Comparison of ENCODE assay signal across 22 cellular contexts in the genomic region with DNA sequence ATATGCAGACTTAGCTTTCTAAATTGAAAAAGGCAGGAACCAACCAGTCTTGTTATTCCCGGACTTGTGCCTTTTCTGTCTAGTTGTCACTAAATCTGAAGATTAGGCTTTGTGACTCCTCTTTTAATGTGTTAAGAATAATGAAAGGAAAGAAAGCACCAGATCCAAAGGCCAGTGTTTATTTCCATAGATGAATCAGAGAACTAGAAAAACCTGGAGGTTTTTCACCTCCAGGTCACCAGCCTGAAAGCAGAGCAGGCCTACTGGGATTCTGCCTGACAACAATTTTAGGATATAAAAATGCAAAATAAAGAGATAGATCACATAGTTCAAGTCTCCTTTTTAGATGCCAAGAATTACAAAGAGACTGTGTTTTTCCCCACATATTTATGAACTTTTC.
DNase-seq lines count a peak whose midpoint lies in the region; ATAC-seq and TF ChIP-seq lines count a peak whose summit lies in the region.
"Had no signal": no experiment of that assay in that cellular context is flagged by ENCODE, and none has a peak within 500 bp of the region (broad histone marks: within the 10 kb centered on the region; RNA-seq: fewer than 3 reads in every experiment).

No MANE protein-coding gene starts in this region.

- no peaks in the 10 kb centered on the region for H3K27me3 ChIP-seq in adipocyte (replicated peaks; ENCODE audit: control insufficient read depth, insufficient read depth, low read length)
- H3K27me3 ChIP-seq in mesendoderm (ENCODE audit: insufficient read depth, low read length, poor library complexity), result no peaks in the 10 kb centered on the region
- H3K27me3 ChIP-seq: BLaER1 had no signal

- H2AK5ac ChIP-seq in mesendoderm (ENCODE audit: low read length), result no peak overlapping the region

- H3K4ac ChIP-seq in mesendoderm (ENCODE audit: low read depth, low read length), result no peak overlapping the region

- H4K8ac ChIP-seq in mesendoderm (ENCODE audit: low read depth, low read length), result no peak overlapping the region

- no peak overlapping the region for H3K27ac ChIP-seq in mesendoderm (ENCODE audit: low read depth, low read length)
- H3K27ac ChIP-seq: BLaER1, GM23248 had no signal

- H3K36me3 ChIP-seq in adipocyte (ENCODE audit: control insufficient read depth, insufficient read depth, low read length, severe bottlenecking) (no peaks in the 10 kb centered on the region), mesendoderm (ENCODE audit: control insufficient read depth, insufficient read depth, low read length) (no peaks in the 10 kb centered on the region)
- H3K36me3 ChIP-seq: BLaER1 had no signal

- peaks cover 1% of the 10 kb centered on the region for H3K79me1 ChIP-seq in mesendoderm (ENCODE audit: low read length)

- no peak overlapping the region for H3K23ac ChIP-seq in mesendoderm (ENCODE audit: low read length)

- H3K18ac ChIP-seq in mesendoderm (ENCODE audit: low read length), result peak overlapping the region; percentile 39

- H2BK15ac ChIP-seq in mesendoderm (replicated peaks; ENCODE audit: low read depth), result no peak overlapping the region

- peaks cover 5% of the 10 kb centered on the region for H3K79me2 ChIP-seq in mesendoderm (ENCODE audit: control insufficient read depth, insufficient read depth, low read length)

- DNase-seq in adipocyte (ENCODE audit: low read depth), result peak; percentile 25
- peak; percentile 16 for DNase-seq in fibroblast of mammary gland (ENCODE audit: low read depth)
- DNase-seq in mesendoderm, result no peak
- no peak for DNase-seq in pons (ENCODE audit: low spot score)
- no peak for DNase-seq in ureter (ENCODE audit: low spot score)
- no peak for DNase-seq in omental fat pad (ENCODE audit: low spot score)
- DNase-seq in GF-D8 (lab: John Stamatoyannopoulos, UW), result no peak
- DNase-seq: CD4-positive, alpha-beta T cell; COR-L47; DND-41; GM23248; H9; HFFc6; Kasumi-1; NCI-H1048; NCI-H1417 treated with DMSO at 0.1 percent for 48 hours; NCI-H187; NCI-H446; NCI-H526; OCI-M1 had no signal

- no peak for ATAC-seq in omental fat pad (ENCODE audit: low FRiP score)
- ATAC-seq: Right ventricle myocardium inferior had no signal

- H3K9me3 ChIP-seq in adipocyte (ENCODE audit: control insufficient read depth, low read length), result no peaks in the 10 kb centered on the region

- H3K4me1 ChIP-seq in adipocyte (ENCODE audit: control insufficient read depth, insufficient read depth, low read length) (no peaks in the 10 kb centered on the region), mesendoderm (ENCODE audit: control insufficient read depth, low read depth, low read length) (no peaks in the 10 kb centered on the region)
- H3K4me1 ChIP-seq: BLaER1 had no signal

- H3K4me3 ChIP-seq in adipocyte (ENCODE audit: low read length) (no peak overlapping the region), fibroblast of mammary gland (ENCODE audit: control insufficient read depth, low read depth, low read length) (no peak overlapping the region), mesendoderm (ENCODE audit: low read length) (no peak overlapping the region)
- H3K4me3 ChIP-seq: BLaER1, GM23248 had no signal

- H3K9ac ChIP-seq in adipocyte (ENCODE audit: low read length), result no peak overlapping the region
- no peak overlapping the region for H3K9ac ChIP-seq in mesendoderm (ENCODE audit: low read length)
- H3K9ac ChIP-seq: BLaER1, GM23248 had no signal

- no peak overlapping the region for H2BK5ac ChIP-seq in mesendoderm (ENCODE audit: low read length)

- TF ChIP-seq CTCF in fibroblast of mammary gland (conservative IDR thresholded peaks at IDR 0.05; ENCODE audit: control insufficient read depth, insufficient read depth, low read depth, low read length) (no peak), omental fat pad (IDR thresholded peaks at IDR 0.05) (no peak)

- WGBS in mesendoderm (ENCODE audit: extremely low coverage, insufficient coverage, low lambda C conversion rate), result no CpG with 5 or more reads among the region's 1 CpG

- H3K56ac ChIP-seq in mesendoderm (ENCODE audit: low read length), result no peak overlapping the region

- H4K5ac ChIP-seq in mesendoderm (ENCODE audit: low read length), result no peak overlapping the region

- H2BK120ac ChIP-seq in mesendoderm (ENCODE audit: low read depth, low read length), result no peak overlapping the region

- H3K4me2 ChIP-seq in mesendoderm (ENCODE audit: low read length), result no peak overlapping the region
- H3K4me2 ChIP-seq: BLaER1 had no signal

Comparison
In these comparisons a context has a peak if more than half of its experiments do, and no peak if none do; other contexts are left out.
1. DNase-seq: peak in adipocyte (single experiment) and fibroblast of mammary gland (single experiment); none in mesendoderm (single experiment), pons (single experiment), ureter (single experiment), omental fat pad (single experiment) and GF-D8 (single experiment).